ENCODE assay signal across 23 cellular contexts in genomic region chr6:134669531-134669930, GRCh38.
A peak's percentile ranks its signal among the peaks of the same experiment; 100 is the strongest.
DNase-seq lines count a peak whose midpoint lies in the region; ATAC-seq and TF ChIP-seq lines count a peak whose summit lies in the region.
"Had no signal": no experiment of that assay in that cellular context is flagged by ENCODE, and none has a peak within 500 bp of the region (broad histone marks: within the 10 kb centered on the region; RNA-seq: fewer than 3 reads in every experiment).

No MANE protein-coding gene starts in this region.

- peaks cover 63% of the 10 kb centered on the region for H3K4me1 Mint-ChIP-seq in HFFc6 (ENCODE audit: low read depth)
- H3K4me1 Mint-ChIP-seq in chondrocyte (ENCODE audit: low read depth) = peaks cover 81% of the 10 kb centered on the region
- H3K4me1 Mint-ChIP-seq: CD4-positive, alpha-beta memory T cell; IgD-negative memory B cell had no signal

- ATAC-seq in activated naive CD4-positive, alpha-beta T cell treated with anti-CD3 and anti-CD28 coated beads, Interleukin-2, amount 50 U/mL, for 72 hours = no peak
- ATAC-seq: HCT116 had no signal

- no peaks in the 10 kb centered on the region for H3K9me3 Mint-ChIP-seq in HFFc6
- peaks cover 2% of the 10 kb centered on the region for H3K9me3 Mint-ChIP-seq in chondrocyte (ENCODE audit: low read depth)
- no peaks in the 10 kb centered on the region for H3K9me3 Mint-ChIP-seq in activated naive CD4-positive, alpha-beta T cell treated with anti-CD3 and anti-CD28 coated beads, Interleukin-2, amount 50 U/mL, for 72 hours
- H3K9me3 Mint-ChIP-seq: CD4-positive, alpha-beta memory T cell; IgD-negative memory B cell had no signal

- H3K27me3 Mint-ChIP-seq in HFFc6 (ENCODE audit: insufficient read depth) (peaks cover 1% of the 10 kb centered on the region; the same call in 1 of the 2 replicates), chondrocyte (ENCODE audit: low read depth) (no peaks in the 10 kb centered on the region)
- H3K27me3 Mint-ChIP-seq: IgD-negative memory B cell had no signal

- H3K36me3 Mint-ChIP-seq in HFFc6 (ENCODE audit: low read depth) (no peaks in the 10 kb centered on the region; the same call in 1 of the 2 replicates), chondrocyte (ENCODE audit: low read depth) (no peaks in the 10 kb centered on the region)
- H3K36me3 Mint-ChIP-seq in activated naive CD4-positive, alpha-beta T cell treated with anti-CD3 and anti-CD28 coated beads, Interleukin-2, amount 50 U/mL, for 72 hours = no peaks in the 10 kb centered on the region
- H3K36me3 Mint-ChIP-seq: CD4-positive, alpha-beta memory T cell had no signal

- peak in 2 of 3 experiments; percentile 42 to 62 for DNase-seq in NCI-H1417 (lab: John Stamatoyannopoulos, UW)
- no peak for DNase-seq in NCI-H1417 treated with DMSO at 0.1 percent for 48 hours (lab: John Stamatoyannopoulos, UW)
- DNase-seq in HFFc6 = peak; percentile 6
- DNase-seq in chondrocyte (ENCODE audit: low spot score) = no peak
- DNase-seq in renal cortical epithelial cell (ENCODE audit: low read depth) = peak; percentile 68
- DNase-seq in NCI-H1694 (lab: John Stamatoyannopoulos, UW) = no peak
- no peak for DNase-seq in activated naive CD4-positive, alpha-beta T cell treated with anti-CD3 and anti-CD28 coated beads, Interleukin-2, amount 50 U/mL, for 72 hours (ENCODE audit: low spot score in 2 of 2)
- DNase-seq in SHP77 treated with DMSO at 0.1 percent for 48 hours (lab: John Stamatoyannopoulos, UW) = no peak
- DNase-seq: Calu3; CD4-positive, alpha-beta memory T cell; GDM1; GM23248; Kasumi-1; MG63; NCI-H1092 treated with DMSO at 0.1 percent for 48 hours; NCI-H2029; NCI-H2171 treated with DMSO at 0.1 percent for 48 hours; NCI-H446; NCI-H774; SHP77; T-helper 1 cell had no signal

- no peak overlapping the region for H3K27ac Mint-ChIP-seq in HFFc6
- H3K27ac Mint-ChIP-seq in chondrocyte (ENCODE audit: unreplicated experiment) = peak overlapping the region; percentile 10
- no peak overlapping the region for H3K27ac Mint-ChIP-seq in activated naive CD4-positive, alpha-beta T cell treated with anti-CD3 and anti-CD28 coated beads, Interleukin-2, amount 50 U/mL, for 72 hours

- H3K4me3 Mint-ChIP-seq in HFFc6 (no peak overlapping the region), chondrocyte (ENCODE audit: unreplicated experiment) (no peak overlapping the region)
- H3K4me3 Mint-ChIP-seq: CD4-positive, alpha-beta memory T cell; IgD-negative memory B cell had no signal

- TF ChIP-seq CTCF in HFFc6 (IDR thresholded peaks at IDR 0.05) = peak; percentile 25; the same call in 1 of the 2 replicates
- TF ChIP-seq CTCF in chondrocyte (IDR thresholded peaks at IDR 0.05) = no peak

Comparison
In these comparisons a context has a peak if more than half of its experiments do, and no peak if none do; other contexts are left out.
1. DNase-seq: peak in NCI-H1417 (2 of 3), HFFc6 (single experiment) and renal cortical epithelial cell (single experiment); none in NCI-H1417 treated with DMSO at 0.1 percent for 48 hours (single experiment), chondrocyte (single experiment), NCI-H1694 (single experiment), activated naive CD4-positive, alpha-beta T cell treated with anti-CD3 and anti-CD28 coated beads, Interleukin-2, amount 50 U/mL, for 72 hours (0 of 2) and SHP77 treated with DMSO at 0.1 percent for 48 hours (single experiment).